In genomic region chr13:21218351-21219043, GRCh38 we compare ENCODE assay signal across 1 cellular context.
TF ChIP-seq lines count a peak whose summit lies in the region.

No MANE protein-coding gene starts in this region.

TF ChIP-seq in GM12878, 131 proteins besides CTCF, POLR2A, EP300 and RAD21 (continues in another document):
- peak; percentile 97 for TF ChIP-seq RUNX3 (IDR thresholded peaks at IDR 0.05; ENCODE audit: low read length)
- no peak for TF ChIP-seq RFX5 (IDR thresholded peaks at IDR 0.05; ENCODE audit: low read depth, low read length)
- TF ChIP-seq ZZZ3 (IDR thresholded peaks at IDR 0.05; ENCODE audit: control insufficient read depth, insufficient read length, low read depth) = no peak
- no peak for TF ChIP-seq PML (IDR thresholded peaks at IDR 0.05; ENCODE audit: low read length)
- TF ChIP-seq SMC3 (IDR thresholded peaks at IDR 0.05; ENCODE audit: borderline replicate concordance, low read length) = no peak
- no peak for TF ChIP-seq KDM1A (IDR thresholded peaks at IDR 0.05; ENCODE audit: borderline replicate concordance)
- TF ChIP-seq PAX5 (IDR thresholded peaks at IDR 0.05; ENCODE audit: borderline replicate concordance, low read depth, low read length) = peak; percentile 42; the same call in 1 of the 2 replicates
- TF ChIP-seq TCF3 (IDR thresholded peaks at IDR 0.05; ENCODE audit: borderline replicate concordance, insufficient read depth, low read depth, low read length) = peak; percentile 80; the same call in 1 of the 2 replicates
- TF ChIP-seq PKNOX1 (IDR thresholded peaks at IDR 0.05) = no peak
- 0 out of 2 replicates have a peak, but pooled peaks have one; percentile 38 for TF ChIP-seq GABPA (IDR thresholded peaks at IDR 0.05; ENCODE audit: low read depth)
- 0 out of 2 replicates have a peak, but pooled peaks have one; percentile 26 for TF ChIP-seq MEF2A (IDR thresholded peaks at IDR 0.05; ENCODE audit: insufficient read depth, low read depth, low read length)
- 0 out of 2 replicates have a peak, but pooled peaks have one; percentile 37 for TF ChIP-seq IKZF1 (conservative IDR thresholded peaks at IDR 0.05)
- TF ChIP-seq, protein P1, sequence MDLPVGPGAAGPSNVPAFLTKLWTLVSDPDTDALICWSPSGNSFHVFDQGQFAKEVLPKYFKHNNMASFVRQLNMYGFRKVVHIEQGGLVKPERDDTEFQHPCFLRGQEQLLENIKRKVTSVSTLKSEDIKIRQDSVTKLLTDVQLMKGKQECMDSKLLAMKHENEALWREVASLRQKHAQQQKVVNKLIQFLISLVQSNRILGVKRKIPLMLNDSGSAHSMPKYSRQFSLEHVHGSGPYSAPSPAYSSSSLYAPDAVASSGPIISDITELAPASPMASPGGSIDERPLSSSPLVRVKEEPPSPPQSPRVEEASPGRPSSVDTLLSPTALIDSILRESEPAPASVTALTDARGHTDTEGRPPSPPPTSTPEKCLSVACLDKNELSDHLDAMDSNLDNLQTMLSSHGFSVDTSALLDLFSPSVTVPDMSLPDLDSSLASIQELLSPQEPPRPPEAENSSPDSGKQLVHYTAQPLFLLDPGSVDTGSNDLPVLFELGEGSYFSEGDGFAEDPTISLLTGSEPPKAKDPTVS (IDR thresholded peaks at IDR 0.05; ENCODE audit: low read depth, low read length) = no peak
- no peak for TF ChIP-seq SMARCA5 (IDR thresholded peaks at IDR 0.05)
- TF ChIP-seq ZBTB40 (IDR thresholded peaks at IDR 0.05; ENCODE audit: borderline replicate concordance) = no peak
- no peak for TF ChIP-seq CHD2 (IDR thresholded peaks at IDR 0.05; ENCODE audit: borderline replicate concordance, low read depth, low read length)
- TF ChIP-seq MYB (IDR thresholded peaks at IDR 0.05; ENCODE audit: borderline replicate concordance, low read depth, low read length) = no peak
- TF ChIP-seq FOXM1 (IDR thresholded peaks at IDR 0.05; ENCODE audit: low read depth, low read length) = peak; percentile 54; the same call in 1 of the 2 replicates
- peak; percentile 85 for TF ChIP-seq CBFB (IDR thresholded peaks at IDR 0.05; ENCODE audit: low read depth)
- TF ChIP-seq STAT1 (conservative IDR thresholded peaks at IDR 0.05) = no peak
- no peak for TF ChIP-seq ZBTB11 (CRISPR knock-in tag; IDR thresholded peaks at IDR 0.05)
- TF ChIP-seq, protein P2, sequence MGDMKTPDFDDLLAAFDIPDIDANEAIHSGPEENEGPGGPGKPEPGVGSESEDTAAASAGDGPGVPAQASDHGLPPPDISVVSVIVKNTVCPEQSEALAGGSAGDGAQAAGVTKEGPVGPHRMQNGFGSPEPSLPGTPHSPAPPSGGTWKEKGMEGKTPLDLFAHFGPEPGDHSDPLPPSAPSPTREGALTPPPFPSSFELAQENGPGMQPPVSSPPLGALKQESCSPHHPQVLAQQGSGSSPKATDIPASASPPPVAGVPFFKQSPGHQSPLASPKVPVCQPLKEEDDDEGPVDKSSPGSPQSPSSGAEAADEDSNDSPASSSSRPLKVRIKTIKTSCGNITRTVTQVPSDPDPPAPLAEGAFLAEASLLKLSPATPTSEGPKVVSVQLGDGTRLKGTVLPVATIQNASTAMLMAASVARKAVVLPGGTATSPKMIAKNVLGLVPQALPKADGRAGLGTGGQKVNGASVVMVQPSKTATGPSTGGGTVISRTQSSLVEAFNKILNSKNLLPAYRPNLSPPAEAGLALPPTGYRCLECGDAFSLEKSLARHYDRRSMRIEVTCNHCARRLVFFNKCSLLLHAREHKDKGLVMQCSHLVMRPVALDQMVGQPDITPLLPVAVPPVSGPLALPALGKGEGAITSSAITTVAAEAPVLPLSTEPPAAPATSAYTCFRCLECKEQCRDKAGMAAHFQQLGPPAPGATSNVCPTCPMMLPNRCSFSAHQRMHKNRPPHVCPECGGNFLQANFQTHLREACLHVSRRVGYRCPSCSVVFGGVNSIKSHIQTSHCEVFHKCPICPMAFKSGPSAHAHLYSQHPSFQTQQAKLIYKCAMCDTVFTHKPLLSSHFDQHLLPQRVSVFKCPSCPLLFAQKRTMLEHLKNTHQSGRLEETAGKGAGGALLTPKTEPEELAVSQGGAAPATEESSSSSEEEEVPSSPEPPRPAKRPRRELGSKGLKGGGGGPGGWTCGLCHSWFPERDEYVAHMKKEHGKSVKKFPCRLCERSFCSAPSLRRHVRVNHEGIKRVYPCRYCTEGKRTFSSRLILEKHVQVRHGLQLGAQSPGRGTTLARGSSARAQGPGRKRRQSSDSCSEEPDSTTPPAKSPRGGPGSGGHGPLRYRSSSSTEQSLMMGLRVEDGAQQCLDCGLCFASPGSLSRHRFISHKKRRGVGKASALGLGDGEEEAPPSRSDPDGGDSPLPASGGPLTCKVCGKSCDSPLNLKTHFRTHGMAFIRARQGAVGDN (IDR thresholded peaks at IDR 0.05) = no peak
- TF ChIP-seq MTA2 (IDR thresholded peaks at IDR 0.05; ENCODE audit: low read depth) = peak; percentile 64
- TF ChIP-seq JUND (IDR thresholded peaks at IDR 0.05; ENCODE audit: low read depth, low read length) = no peak
- TF ChIP-seq POU2F2 (IDR thresholded peaks at IDR 0.05; ENCODE audit: borderline replicate concordance, low read depth, low read length) = 0 out of 3 replicates have a peak, but pooled peaks have one; percentile 19
- peak; percentile 64 for TF ChIP-seq NFIC (IDR thresholded peaks at IDR 0.05; ENCODE audit: low read depth, low read length)
- no peak for TF ChIP-seq CREB1 (IDR thresholded peaks at IDR 0.05; ENCODE audit: low read depth)
- 0 out of 2 replicates have a peak, but pooled peaks have one; percentile 7 for TF ChIP-seq CREM (IDR thresholded peaks at IDR 0.05; ENCODE audit: low read depth)
- peak; percentile 66 to 70 for TF ChIP-seq IKZF2 (IDR thresholded peaks at IDR 0.05)
- peak; percentile 82 for TF ChIP-seq TCF12 (IDR thresholded peaks at IDR 0.05; ENCODE audit: low read depth, low read length)
- TF ChIP-seq LARP7 (IDR thresholded peaks at IDR 0.05) = no peak
- TF ChIP-seq RBBP5 (conservative IDR thresholded peaks at IDR 0.05) = no peak
- TF ChIP-seq, protein P3, sequence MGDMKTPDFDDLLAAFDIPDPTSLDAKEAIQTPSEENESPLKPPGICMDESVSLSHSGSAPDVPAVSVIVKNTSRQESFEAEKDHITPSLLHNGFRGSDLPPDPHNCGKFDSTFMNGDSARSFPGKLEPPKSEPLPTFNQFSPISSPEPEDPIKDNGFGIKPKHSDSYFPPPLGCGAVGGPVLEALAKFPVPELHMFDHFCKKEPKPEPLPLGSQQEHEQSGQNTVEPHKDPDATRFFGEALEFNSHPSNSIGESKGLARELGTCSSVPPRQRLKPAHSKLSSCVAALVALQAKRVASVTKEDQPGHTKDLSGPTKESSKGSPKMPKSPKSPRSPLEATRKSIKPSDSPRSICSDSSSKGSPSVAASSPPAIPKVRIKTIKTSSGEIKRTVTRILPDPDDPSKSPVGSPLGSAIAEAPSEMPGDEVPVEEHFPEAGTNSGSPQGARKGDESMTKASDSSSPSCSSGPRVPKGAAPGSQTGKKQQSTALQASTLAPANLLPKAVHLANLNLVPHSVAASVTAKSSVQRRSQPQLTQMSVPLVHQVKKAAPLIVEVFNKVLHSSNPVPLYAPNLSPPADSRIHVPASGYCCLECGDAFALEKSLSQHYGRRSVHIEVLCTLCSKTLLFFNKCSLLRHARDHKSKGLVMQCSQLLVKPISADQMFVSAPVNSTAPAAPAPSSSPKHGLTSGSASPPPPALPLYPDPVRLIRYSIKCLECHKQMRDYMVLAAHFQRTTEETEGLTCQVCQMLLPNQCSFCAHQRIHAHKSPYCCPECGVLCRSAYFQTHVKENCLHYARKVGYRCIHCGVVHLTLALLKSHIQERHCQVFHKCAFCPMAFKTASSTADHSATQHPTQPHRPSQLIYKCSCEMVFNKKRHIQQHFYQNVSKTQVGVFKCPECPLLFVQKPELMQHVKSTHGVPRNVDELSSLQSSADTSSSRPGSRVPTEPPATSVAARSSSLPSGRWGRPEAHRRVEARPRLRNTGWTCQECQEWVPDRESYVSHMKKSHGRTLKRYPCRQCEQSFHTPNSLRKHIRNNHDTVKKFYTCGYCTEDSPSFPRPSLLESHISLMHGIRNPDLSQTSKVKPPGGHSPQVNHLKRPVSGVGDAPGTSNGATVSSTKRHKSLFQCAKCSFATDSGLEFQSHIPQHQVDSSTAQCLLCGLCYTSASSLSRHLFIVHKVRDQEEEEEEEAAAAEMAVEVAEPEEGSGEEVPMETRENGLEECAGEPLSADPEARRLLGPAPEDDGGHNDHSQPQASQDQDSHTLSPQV (IDR thresholded peaks at IDR 0.05) = no peak
- TF ChIP-seq SUZ12 (IDR thresholded peaks at IDR 0.05; ENCODE audit: unreplicated experiment) = no peak
- no peak for TF ChIP-seq SIN3A (IDR thresholded peaks at IDR 0.05; ENCODE audit: low read depth, low read length)
- no peak for TF ChIP-seq GATAD2B (conservative IDR thresholded peaks at IDR 0.05; ENCODE audit: low read depth)
- TF ChIP-seq SIX5 (IDR thresholded peaks at IDR 0.05; ENCODE audit: low read depth, low read length, severe bottlenecking) = no peak
- TF ChIP-seq, protein P4, sequence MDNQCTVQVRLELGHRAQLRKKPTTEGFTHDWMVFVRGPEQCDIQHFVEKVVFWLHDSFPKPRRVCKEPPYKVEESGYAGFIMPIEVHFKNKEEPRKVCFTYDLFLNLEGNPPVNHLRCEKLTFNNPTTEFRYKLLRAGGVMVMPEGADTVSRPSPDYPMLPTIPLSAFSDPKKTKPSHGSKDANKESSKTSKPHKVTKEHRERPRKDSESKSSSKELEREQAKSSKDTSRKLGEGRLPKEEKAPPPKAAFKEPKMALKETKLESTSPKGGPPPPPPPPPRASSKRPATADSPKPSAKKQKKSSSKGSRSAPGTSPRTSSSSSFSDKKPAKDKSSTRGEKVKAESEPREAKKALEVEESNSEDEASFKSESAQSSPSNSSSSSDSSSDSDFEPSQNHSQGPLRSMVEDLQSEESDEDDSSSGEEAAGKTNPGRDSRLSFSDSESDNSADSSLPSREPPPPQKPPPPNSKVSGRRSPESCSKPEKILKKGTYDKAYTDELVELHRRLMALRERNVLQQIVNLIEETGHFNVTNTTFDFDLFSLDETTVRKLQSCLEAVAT (IDR thresholded peaks at IDR 0.05) = no peak
- TF ChIP-seq TARDBP (IDR thresholded peaks at IDR 0.05; ENCODE audit: borderline replicate concordance) = no peak
